33 cellular contexts compared by ENCODE assay signal in genomic region chr1:247295746-247296145, GRCh38. TPM values are rescaled to one million over a fixed set of nuclear protein-coding genes. Genes with fewer than 3 reads are reported as not detected.
DNase-seq lines count a peak whose midpoint lies in the region; ATAC-seq, FAIRE-seq and TF ChIP-seq lines count a peak whose summit lies in the region.
"Had no signal": no experiment of that assay in that cellular context is flagged by ENCODE, and none has a peak within 500 bp of the region (broad histone marks: within the 10 kb centered on the region; RNA-seq: fewer than 3 reads in every experiment).

No MANE protein-coding gene starts in this region.

- peak overlapping the region; percentile 67 for H2BK5ac ChIP-seq in mesenchymal stem cell (ENCODE audit: low read depth, low read length, poor library complexity, severe bottlenecking)

- ATAC-seq in GM18861 (IDR thresholded peaks at IDR 0.05; ENCODE audit: unreplicated experiment) (no peak), HG03025 (IDR thresholded peaks at IDR 0.05; ENCODE audit: low FRiP score, unreplicated experiment) (no peak), left ventricle myocardium superior (no peak)

- peak overlapping the region; percentile 28 for H3K27ac Mint-ChIP-seq in endodermal cell
- H3K27ac Mint-ChIP-seq: CD14-positive monocyte; CD8-positive, alpha-beta memory T cell; IgD-negative memory B cell had no signal

- H3K36me3 ChIP-seq in HUES64 (ENCODE audit: insufficient read depth, low read length) (peaks cover 21% of the 10 kb centered on the region), endodermal cell (ENCODE audit: control insufficient read depth, insufficient read depth, low read length) (peaks cover 30% of the 10 kb centered on the region), mesenchymal stem cell (ENCODE audit: control insufficient read depth in 1 of 2, insufficient read depth in 2 of 2, low read depth in 1 of 2, low read length in 2 of 2) (peaks cover 17 to 19% of the 10 kb centered on the region in 2 experiments), kidney (ENCODE audit: control insufficient read depth in 1 of 2, insufficient read depth in 2 of 2, low read length in 2 of 2) (peaks cover 0 to 5% of the 10 kb centered on the region in 2 donors)

- H3K27me3 ChIP-seq in HUES64 (ENCODE audit: insufficient read depth, low read length): no peaks in the 10 kb centered on the region
- no peaks in the 10 kb centered on the region for H3K27me3 ChIP-seq in endodermal cell (ENCODE audit: control insufficient read depth, insufficient read depth, low read length, poor library complexity, severe bottlenecking)
- H3K27me3 ChIP-seq in mesenchymal stem cell (ENCODE audit: control insufficient read depth in 1 of 2, insufficient read depth in 1 of 2, low read length in 2 of 2): no peaks in the 10 kb centered on the region
- H3K27me3 ChIP-seq: BE2C had no signal

- no peak overlapping the region for H3K14ac ChIP-seq in mesenchymal stem cell (ENCODE audit: low read length in 2 of 2)

- no peak overlapping the region for H4K91ac ChIP-seq in mesenchymal stem cell (ENCODE audit: low read length)

- no peak overlapping the region for H2BK12ac ChIP-seq in mesenchymal stem cell (ENCODE audit: low read length in 2 of 2)

- peak overlapping the region; percentile 1 for H3K4me3 Mint-ChIP-seq in endodermal cell
- H3K4me3 Mint-ChIP-seq: CD14-positive monocyte; CD8-positive, alpha-beta memory T cell; IgD-negative memory B cell had no signal

- peaks cover 69% of the 10 kb centered on the region for H3K4me1 Mint-ChIP-seq in endodermal cell
- H3K4me1 Mint-ChIP-seq: CD14-positive monocyte, IgD-negative memory B cell had no signal

- H3K4me3 ChIP-seq in HUES64 (ENCODE audit: low read length): peak overlapping the region; percentile 2; the same call in 1 of the 2 replicates
- H3K4me3 ChIP-seq in endodermal cell (ENCODE audit: low read length): no peak overlapping the region
- H3K4me3 ChIP-seq in mesenchymal stem cell (ENCODE audit: insufficient read depth in 1 of 2, low read depth in 1 of 2, low read length in 2 of 2): no peak overlapping the region
- H3K4me3 ChIP-seq in kidney (ENCODE audit: low read length in 2 of 2): no peak overlapping the region
- H3K4me3 ChIP-seq: SK-N-MC had no signal

- H3K79me1 ChIP-seq in mesenchymal stem cell (replicated peaks; ENCODE audit: low read length, poor library complexity, severe bottlenecking): peaks cover 6% of the 10 kb centered on the region

- H4K8ac ChIP-seq in mesenchymal stem cell (ENCODE audit: low read length): no peak overlapping the region

- H3K36me3 Mint-ChIP-seq in endodermal cell (ENCODE audit: low read depth): peaks cover 26% of the 10 kb centered on the region

- no peak overlapping the region for H3K4me2 ChIP-seq in mesenchymal stem cell (ENCODE audit: low read length, poor library complexity, severe bottlenecking)
- H3K4me2 ChIP-seq: KMS-11 had no signal

- no peak overlapping the region for H2AFZ ChIP-seq in mesenchymal stem cell (ENCODE audit: low read depth, low read length)

- H3K9me3 ChIP-seq in HUES64 (ENCODE audit: insufficient read depth, low read depth, low read length): no peaks in the 10 kb centered on the region
- no peaks in the 10 kb centered on the region for H3K9me3 ChIP-seq in endodermal cell (ENCODE audit: control insufficient read depth, low read length)
- no peaks in the 10 kb centered on the region for H3K9me3 ChIP-seq in mesenchymal stem cell (ENCODE audit: control insufficient read depth, low read length)
- H3K9me3 ChIP-seq in kidney (ENCODE audit: control insufficient read depth in 1 of 2, low read length in 2 of 2): no peaks in the 10 kb centered on the region
- H3K9me3 ChIP-seq: BE2C had no signal

- H3K27me3 Mint-ChIP-seq in endodermal cell (ENCODE audit: insufficient read depth): no peaks in the 10 kb centered on the region
- H3K27me3 Mint-ChIP-seq: IgD-negative memory B cell had no signal

- FAIRE-seq in kidney (lab: Jason Lieb, UNC): no peak
- FAIRE-seq: GM12891, GM19239, RCC 7860 had no signal

- H3K4ac ChIP-seq in mesenchymal stem cell (ENCODE audit: low read depth in 1 of 2, low read length in 2 of 2): no peak overlapping the region

- H3K27ac ChIP-seq in HUES64 (ENCODE audit: low read depth, low read length): peak overlapping the region; percentile 62; the same call in 1 of the 2 replicates
- H3K27ac ChIP-seq in endodermal cell (ENCODE audit: low read depth, low read length): no peak overlapping the region
- H3K27ac ChIP-seq in mesenchymal stem cell (ENCODE audit: low read length, poor library complexity, severe bottlenecking): peak overlapping the region; percentile 94
- no peak overlapping the region for H3K27ac ChIP-seq in kidney (ENCODE audit: low read depth in 2 of 2, low read length in 2 of 2)
- H3K27ac ChIP-seq: 22Rv1, KMS-11, SK-N-MC had no signal

- intact Hi-C loops in kidney (cut with DNase I) (no loop called here), left ventricle myocardium superior (cut with micrococcal nuclease) (no loop called here)

- H3K18ac ChIP-seq in mesenchymal stem cell (ENCODE audit: low read depth in 1 of 2, low read length in 2 of 2): no peak overlapping the region

- H3K23ac ChIP-seq in mesenchymal stem cell (ENCODE audit: low read length in 2 of 2): no peak overlapping the region

- WGBS in HUES64: 60% methylated on average over 5 of the region's 5 CpGs
- WGBS in endodermal cell (ENCODE audit: insufficient coverage in 1 of 2, insufficient read length in 1 of 2), 2 experiments: 77 to 84% methylated on average over 5 of the region's 5 CpGs
- 25% methylated on average over 3 of the region's 5 CpGs for WGBS in mesenchymal stem cell

- TF ChIP-seq CTCF in endodermal cell (conservative IDR thresholded peaks at IDR 0.05): no peak
- TF ChIP-seq CTCF in kidney (IDR thresholded peaks at IDR 0.05; ENCODE audit: borderline replicate concordance, extremely low read depth, insufficient read depth): no peak

- H3K9ac ChIP-seq in HUES64 (ENCODE audit: low read depth, low read length) (no peak overlapping the region), endodermal cell (ENCODE audit: extremely low read depth, low read length, poor library complexity, severe bottlenecking) (no peak overlapping the region), mesenchymal stem cell (ENCODE audit: low read length) (no peak overlapping the region), kidney (ENCODE audit: low read length in 2 of 2) (no peak overlapping the region)
- H3K9ac ChIP-seq: KMS-11 had no signal

- H3K4me1 ChIP-seq in HUES64 (ENCODE audit: insufficient read depth, low read length) (peaks cover 76% of the 10 kb centered on the region), endodermal cell (ENCODE audit: control insufficient read depth, insufficient read depth, low read length) (peaks cover 34% of the 10 kb centered on the region), mesenchymal stem cell (ENCODE audit: control insufficient read depth, insufficient read depth, low read depth, low read length) (peaks cover 33% of the 10 kb centered on the region), kidney (ENCODE audit: control insufficient read depth in 1 of 2, insufficient read depth in 1 of 2, low read depth in 1 of 2, low read length in 2 of 2) (no peaks in the 10 kb centered on the region)
- H3K4me1 ChIP-seq: BE2C had no signal

- H2BK120ac ChIP-seq in mesenchymal stem cell (ENCODE audit: low read depth, low read length): no peak overlapping the region

- peak overlapping the region; percentile 100 for H2AK5ac ChIP-seq in mesenchymal stem cell (ENCODE audit: low read length, severe bottlenecking)

- DNase-seq in Daoy (ENCODE audit: low read depth) (peak; percentile 34), endodermal cell (peak; percentile 54), mesenchymal stem cell (no peak), kidney (no peak), left ventricle myocardium superior (no peak)
- DNase-seq: BE2C; CD8-positive, alpha-beta memory T cell; DMS 273 treated with DMSO at 0.1 percent for 48 hours; DMS79; GF-D8; HCEC 1CT; MM.1S; NCI-H1048; NCI-H1417; NCI-H1694; NCI-H2029 treated with DMSO at 0.1 percent for 48 hours; NCI-H2227 treated with DMSO at 0.1 percent for 48 hours; NCI-H526 treated with DMSO at 0.1 percent for 48 hours; OCI-M1; SIG-M5 had no signal

- peaks cover 6% of the 10 kb centered on the region for H3K9me3 Mint-ChIP-seq in endodermal cell
- H3K9me3 Mint-ChIP-seq: IgD-negative memory B cell had no signal

- no peak overlapping the region for H2BK15ac ChIP-seq in mesenchymal stem cell (ENCODE audit: low read depth, poor library complexity, severe bottlenecking)

RNA-seq across cellular contexts. Expression of gene ZNF496, which starts 35.9 kb away (rescaled TPM):
- total RNA-seq in Daoy (2014; rRNA removed; shearing (Covaris generic)): 22.1 and 36.4 TPM in 2 replicates
- 28.7 TPM for polyA plus RNA-seq in HUES64 (2013, experiment 1 of 2)
- 32.9 TPM for polyA plus RNA-seq in HUES64 (2013, experiment 2 of 2)
- 10 to 100 TPM; 63.5 to 65.6 TPM for total RNA-seq in endodermal cell
- polyA plus RNA-seq in endodermal cell (2013, experiment 1 of 2): 45.9 TPM
- 37.8 TPM for polyA plus RNA-seq in endodermal cell (2013, experiment 2 of 2)
- polyA plus RNA-seq in mesenchymal stem cell (2013, experiment 1 of 2): 12.9 TPM
- polyA plus RNA-seq in mesenchymal stem cell (2013, experiment 2 of 2): 12.9 TPM
- total RNA-seq in kidney: 27.0 TPM
- polyA plus RNA-seq in kidney (ENCODE audit: insufficient read depth, low read depth, low replicate concordance): 6.3 TPM
- 15.0 TPM for total RNA-seq in left ventricle myocardium superior

RNA-seq across cellular contexts. Expression of gene VN1R5, which starts 39.9 kb away (rescaled TPM):
- total RNA-seq in Daoy (2014; rRNA removed; shearing (Covaris generic)): not detected in 2 replicates
- not detected for polyA plus RNA-seq in HUES64 (2013, experiment 1 of 2)
- not detected for polyA plus RNA-seq in HUES64 (2013, experiment 2 of 2)
- total RNA-seq in endodermal cell (not detected), kidney (not detected), left ventricle myocardium superior (not detected)
- not detected for polyA plus RNA-seq in endodermal cell (2013, experiment 1 of 2)
- not detected for polyA plus RNA-seq in endodermal cell (2013, experiment 2 of 2)
- polyA plus RNA-seq in mesenchymal stem cell (2013, experiment 1 of 2): not detected
- not detected for polyA plus RNA-seq in mesenchymal stem cell (2013, experiment 2 of 2)
- not detected for polyA plus RNA-seq in kidney (ENCODE audit: insufficient read depth, low read depth, low replicate concordance)
- total RNA-seq: CD8-positive, alpha-beta memory T cell; HT1080; NCI-H460 had no signal
- polyA plus RNA-seq: CD14-positive monocyte; CD8-positive, alpha-beta memory T cell; IgD-negative memory B cell had no signal

Comparison
In these comparisons a context has a peak if more than half of its experiments do, and no peak if none do; other contexts are left out.
1. DNase-seq: peak in Daoy (single experiment) and endodermal cell (single experiment); none in mesenchymal stem cell (single experiment), kidney (single experiment) and left ventricle myocardium superior (single experiment).
2. H3K27ac ChIP-seq: peak in HUES64 (single experiment) and mesenchymal stem cell (single experiment); none in endodermal cell (single experiment) and kidney (0 of 2).